ENCODE assay signal across 23 cellular contexts in the genomic region with DNA sequence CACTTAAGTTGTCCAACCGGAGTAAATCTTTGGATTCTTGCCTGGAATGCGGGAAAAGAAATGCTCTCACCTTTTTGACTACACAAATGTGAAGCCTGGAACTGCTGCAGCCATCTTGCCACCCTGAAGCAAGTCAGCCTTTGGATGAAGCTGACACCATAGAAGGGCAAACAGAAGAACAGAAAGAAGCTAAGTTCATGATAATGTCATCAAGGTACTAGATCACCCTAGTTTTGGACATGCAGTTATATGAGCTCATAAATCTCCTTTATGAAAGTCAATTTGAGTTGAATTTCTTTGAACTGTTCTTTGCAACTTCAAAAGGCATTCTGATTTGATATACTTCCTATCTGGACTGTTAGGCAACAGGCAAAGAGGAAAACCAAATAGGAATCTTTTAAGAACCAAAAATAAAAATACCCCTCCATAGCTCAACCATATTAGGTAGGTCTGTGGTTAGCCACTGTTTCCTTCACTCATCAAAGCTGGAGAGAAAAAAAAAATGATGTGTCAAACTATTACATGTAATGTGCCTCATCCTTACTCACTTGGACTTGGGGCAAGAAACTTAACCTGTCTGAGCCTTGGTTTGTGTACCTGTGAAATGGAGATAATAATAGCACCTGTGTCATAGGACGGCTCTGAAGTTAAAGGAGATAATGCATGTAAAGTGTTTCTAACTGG.
DNase-seq lines count a peak whose midpoint lies in the region; ATAC-seq and TF ChIP-seq lines count a peak whose summit lies in the region.
"Had no signal": no experiment of that assay in that cellular context is flagged by ENCODE, and none has a peak within 500 bp of the region (broad histone marks: within the 10 kb centered on the region; RNA-seq: fewer than 3 reads in every experiment).

No MANE protein-coding gene starts in this region.

- no peaks in the 10 kb centered on the region for H3K36me3 ChIP-seq in mammary epithelial cell (ENCODE audit: insufficient read depth, low read length)
- H3K36me3 ChIP-seq in KMS-11 (ENCODE audit: insufficient read depth): no peaks in the 10 kb centered on the region
- H3K36me3 ChIP-seq: right atrium auricular region, vagina had no signal

- no peak overlapping the region for H3K9ac ChIP-seq in mammary epithelial cell (ENCODE audit: insufficient read depth, low read length)
- H3K9ac ChIP-seq in KMS-11: no peak overlapping the region

- DNase-seq in mammary epithelial cell (peak; percentile 19), MCF 10A (ENCODE audit: unreplicated experiment) (no peak), hepatic stellate cell (ENCODE audit: low spot score) (no peak), NCI-H510A (lab: John Stamatoyannopoulos, UW) (no peak), dermis blood vessel endothelial cell (no peak)
- DNase-seq: ACHN; activated CD4-positive, alpha-beta T cell treated with anti-CD3 and anti-CD28 coated beads for 48 hours; activated effector memory CD4-positive, alpha-beta T cell treated with anti-CD3 and anti-CD28 coated beads, Interleukin-2, amount 50 U/mL, for 16 hours; amygdala; dorsolateral prefrontal cortex; foreskin melanocyte; kidney; NCI-H1694 treated with DMSO at 0.1 percent for 48 hours; NCI-H69; OCI-M1; Right ventricle myocardium superior had no signal

- H3K79me2 ChIP-seq in mammary epithelial cell (ENCODE audit: insufficient read depth, low read length) (no peaks in the 10 kb centered on the region), KMS-11 (ENCODE audit: insufficient read depth, low read depth) (no peaks in the 10 kb centered on the region)

- WGBS in mammary epithelial cell (ENCODE audit: low coverage, missing lambda C conversion rate): 24% methylated on average over 3 of the region's 3 CpGs

- H3K27ac ChIP-seq in mammary epithelial cell (ENCODE audit: insufficient read depth, low read depth, low read length): no peak overlapping the region
- no peak overlapping the region for H3K27ac ChIP-seq in KMS-11
- H3K27ac ChIP-seq: C4-2B, dorsolateral prefrontal cortex, right atrium auricular region had no signal

- H4K20me1 ChIP-seq in mammary epithelial cell (ENCODE audit: insufficient read depth, low read length): no peaks in the 10 kb centered on the region
- no peaks in the 10 kb centered on the region for H4K20me1 ChIP-seq in KMS-11 (ENCODE audit: insufficient read depth)

- TF ChIP-seq CTCF in mammary epithelial cell (conservative IDR thresholded peaks at IDR 0.05 in 1 of 2, IDR thresholded peaks at IDR 0.05 in 1 of 2; ENCODE audit: extremely low read depth in 1 of 2, insufficient read depth in 1 of 2, low read depth in 1 of 2, low read length in 2 of 2) (no peak), MCF 10A (IDR thresholded peaks at IDR 0.05; ENCODE audit: unreplicated experiment) (no peak), KMS-11 (conservative IDR thresholded peaks at IDR 0.05; ENCODE audit: low read depth, low read length) (no peak)

- dilution Hi-C loops in mammary epithelial cell (cut with HindIII; ENCODE audit: low sequenced_read_pairs): no loop called here

- BruUV-seq in mammary epithelial cell (replicated peaks; lab: Mats Ljungman, UMichigan) (no TSS peak), MCF 10A (replicated peaks; lab: Mats Ljungman, UMichigan) (no TSS peak)

- H3K27me3 Mint-ChIP-seq in MCF 10A (ENCODE audit: insufficient read depth, unreplicated experiment): peaks cover 32% of the 10 kb centered on the region
- peaks cover 16% of the 10 kb centered on the region for H3K27me3 Mint-ChIP-seq in activated T-helper 17 cell treated with anti-CD3 and anti-CD28 coated beads, Interleukin-2, amount 50 U/mL, for 72 hours

- in situ Hi-C loops in mammary epithelial cell (cut with MboI; ENCODE audit: low sequenced_read_pairs in 2 of 2): no loop called here

- POLR2A ChIA-PET in MCF 10A (lab: Yijun Ruan, JAX): no interaction called here

- no peaks in the 10 kb centered on the region for H3K4me1 ChIP-seq in mammary epithelial cell (ENCODE audit: insufficient read depth, low read length)
- peaks cover 12% of the 10 kb centered on the region for H3K4me1 ChIP-seq in KMS-11 (ENCODE audit: low read depth, poor library complexity, severe bottlenecking)
- H3K4me1 ChIP-seq: right atrium auricular region, vagina had no signal

- H3K4me3 Mint-ChIP-seq in MCF 10A (ENCODE audit: unreplicated experiment): no peak overlapping the region
- H3K4me3 Mint-ChIP-seq in activated T-helper 17 cell treated with anti-CD3 and anti-CD28 coated beads, Interleukin-2, amount 50 U/mL, for 72 hours: no peak overlapping the region

- no peaks in the 10 kb centered on the region for H3K36me3 Mint-ChIP-seq in MCF 10A (ENCODE audit: insufficient read depth, unreplicated experiment)
- no peaks in the 10 kb centered on the region for H3K36me3 Mint-ChIP-seq in activated T-helper 17 cell treated with anti-CD3 and anti-CD28 coated beads, Interleukin-2, amount 50 U/mL, for 72 hours (ENCODE audit: low read depth)

- H2AFZ ChIP-seq in mammary epithelial cell (ENCODE audit: low read depth, low read length) (no peak overlapping the region), KMS-11 (ENCODE audit: low read depth) (no peak overlapping the region)

- H3K27ac Mint-ChIP-seq in MCF 10A (ENCODE audit: low read depth, unreplicated experiment): no peak overlapping the region
- no peak overlapping the region for H3K27ac Mint-ChIP-seq in activated T-helper 17 cell treated with anti-CD3 and anti-CD28 coated beads, Interleukin-2, amount 50 U/mL, for 72 hours

- no peak overlapping the region for H3K4me3 ChIP-seq in mammary epithelial cell (replicated peaks in 1 of 3; ENCODE audit: insufficient read depth in 1 of 3, low read depth in 2 of 3, low read length in 3 of 3)
- no peak overlapping the region for H3K4me3 ChIP-seq in KMS-11 (IDR thresholded peaks at IDR 0.05; ENCODE audit: insufficient read depth, low read depth, low read length)
- H3K4me3 ChIP-seq: dorsolateral prefrontal cortex, lung, right atrium auricular region, vagina had no signal

- CTCF ChIA-PET in mammary epithelial cell (lab: Charles Lee; ENCODE audit: low non-redundant PET) (no interaction called here), MCF 10A (lab: Yijun Ruan, JAX) (interaction anchor here (1.0 kb wide), 1 partner anchor 21 kb away, joined by 4 read pairs; no protein-coding TSS in a partner anchor)

- peak; percentile 93 for ATAC-seq in activated T-helper 17 cell treated with anti-CD3 and anti-CD28 coated beads, Interleukin-2, amount 50 U/mL, for 72 hours (replicated peaks)
- ATAC-seq in GM18861 (IDR thresholded peaks at IDR 0.05; ENCODE audit: unreplicated experiment): no peak

- H3K4me1 Mint-ChIP-seq in MCF 10A (ENCODE audit: insufficient read depth, unreplicated experiment): no peaks in the 10 kb centered on the region
- H3K4me1 Mint-ChIP-seq in activated T-helper 17 cell treated with anti-CD3 and anti-CD28 coated beads, Interleukin-2, amount 50 U/mL, for 72 hours: peaks cover 6% of the 10 kb centered on the region

- intact Hi-C loops in mammary epithelial cell (cut with micrococcal nuclease): no loop called here
- intact Hi-C loops in MCF 10A (cut with micrococcal nuclease): no loop called here

- no peaks in the 10 kb centered on the region for H3K9me3 Mint-ChIP-seq in MCF 10A (ENCODE audit: unreplicated experiment)
- H3K9me3 Mint-ChIP-seq in activated T-helper 17 cell treated with anti-CD3 and anti-CD28 coated beads, Interleukin-2, amount 50 U/mL, for 72 hours: no peaks in the 10 kb centered on the region

- H3K27me3 ChIP-seq in mammary epithelial cell (ENCODE audit: insufficient read depth, low read length): no peaks in the 10 kb centered on the region
- no peaks in the 10 kb centered on the region for H3K27me3 ChIP-seq in KMS-11 (ENCODE audit: insufficient read depth, low read depth)
- H3K27me3 ChIP-seq: right atrium auricular region, vagina had no signal

- H3K4me2 ChIP-seq in mammary epithelial cell (ENCODE audit: insufficient read depth, low read depth, low read length) (no peak overlapping the region), KMS-11 (peak overlapping the region; percentile 15; the same call in 1 of the 2 replicates)

- H3K9me3 ChIP-seq in mammary epithelial cell (replicated peaks; ENCODE audit: insufficient read depth, low read length): no peaks in the 10 kb centered on the region
- H3K9me3 ChIP-seq: right atrium auricular region, vagina had no signal
